ENCODE assay signal across 1 cellular context in genomic region chr12:123109319-123109772, GRCh38.
TF ChIP-seq lines count a peak whose summit lies in the region.

No MANE protein-coding gene starts in this region.

TF ChIP-seq in HCT116, 20 proteins besides CTCF, POLR2A, EP300 and RAD21:
- TF ChIP-seq ZBTB33 (IDR thresholded peaks at IDR 0.05; ENCODE audit: extremely low read depth, insufficient replicate concordance, low read length) (no peak), ELF1 (IDR thresholded peaks at IDR 0.05; ENCODE audit: borderline replicate concordance, low read depth) (no peak), SP1 (IDR thresholded peaks at IDR 0.05; ENCODE audit: low read depth) (no peak), TCF7L2 (IDR thresholded peaks at IDR 0.05; ENCODE audit: borderline replicate concordance, extremely low read depth, insufficient read depth, insufficient read length) (no peak), ZFX (IDR thresholded peaks at IDR 0.05) (no peak), FOSL1 (IDR thresholded peaks at IDR 0.05; ENCODE audit: low read depth) (no peak), ZNF274 (IDR thresholded peaks at IDR 0.05; ENCODE audit: low read depth, low read length) (no peak), MAX (IDR thresholded peaks at IDR 0.05) (no peak), CBX3 (IDR thresholded peaks at IDR 0.05; ENCODE audit: low read depth) (no peak), YY1 (IDR thresholded peaks at IDR 0.05; ENCODE audit: extremely low read depth, insufficient replicate concordance, low read depth, low read length) (no peak), SRF (IDR thresholded peaks at IDR 0.05; ENCODE audit: low read depth) (no peak), ATF3 (IDR thresholded peaks at IDR 0.05) (no peak), SIN3A (IDR thresholded peaks at IDR 0.05; ENCODE audit: low read depth) (no peak), EZH2 (IDR thresholded peaks at IDR 0.05) (no peak), CEBPB (IDR thresholded peaks at IDR 0.05; ENCODE audit: low read depth) (no peak), JUND (IDR thresholded peaks at IDR 0.05) (no peak), POLR2AphosphoS5 (IDR thresholded peaks at IDR 0.05; ENCODE audit: low read depth, low read length) (no peak)
